Comparison of ENCODE assay signal across 9 cellular contexts in genomic region chr12:131850856-131851559, GRCh38. TPM values are rescaled to one million over a fixed set of nuclear protein-coding genes. Genes with fewer than 3 reads are reported as not detected.
A peak's percentile ranks its signal among the peaks of the same experiment; 100 is the strongest.
DNase-seq lines count a peak whose midpoint lies in the region; ATAC-seq and TF ChIP-seq lines count a peak whose summit lies in the region.
"Had no signal": no experiment of that assay in that cellular context is flagged by ENCODE, and none has a peak within 500 bp of the region (broad histone marks: within the 10 kb centered on the region; RNA-seq: fewer than 3 reads in every experiment).

No MANE protein-coding gene starts in this region.

- peak; percentile 27 for TF ChIP-seq CTCF in HFF-Myc (IDR thresholded peaks at IDR 0.05; ENCODE audit: low read depth, low read length, missing control alignments)
- TF ChIP-seq CTCF in neural crest cell (conservative IDR thresholded peaks at IDR 0.05), result peak; percentile 62
- no peak for TF ChIP-seq CTCF in lower lobe of right lung (IDR thresholded peaks at IDR 0.05)

- DNase-seq in Ammon's horn (ENCODE audit: low spot score) (peak; percentile 67), HFF-Myc (ENCODE audit: extremely low read depth, low read depth) (no peak), astrocyte of the hippocampus (ENCODE audit: low read depth, low spot score) (peak; percentile 79), neural crest cell (ENCODE audit: low read depth, low spot score) (no peak), lower lobe of right lung (no peak), germinal center (ENCODE audit: low spot score) (no peak)
- no peak for DNase-seq in activated CD4-positive, CD25-positive, alpha-beta regulatory T cell (lab: John Stamatoyannopoulos, UW)
- DNase-seq in activated CD8-positive, alpha-beta memory T cell treated with anti-CD3 and anti-CD28 coated beads, Interleukin-2, amount 50 U/mL, for 48 hours, result no peak
- DNase-seq: NCI-H1930 had no signal

- no peaks in the 10 kb centered on the region for H3K9me3 Mint-ChIP-seq in neural crest cell

- H3K27ac ChIP-seq in lower lobe of right lung, result no peak overlapping the region

- peaks cover 32% of the 10 kb centered on the region for H3K27me3 ChIP-seq in lower lobe of right lung (ENCODE audit: low read depth)

- H3K9me3 ChIP-seq in lower lobe of right lung, result no peaks in the 10 kb centered on the region

- H3K36me3 ChIP-seq in lower lobe of right lung, result no peaks in the 10 kb centered on the region

- H3K36me3 Mint-ChIP-seq in neural crest cell (ENCODE audit: low read depth), result no peaks in the 10 kb centered on the region

- intact Hi-C loops in lower lobe of right lung (cut with DNase I), result no loop called here

- H3K27ac Mint-ChIP-seq in neural crest cell (ENCODE audit: unreplicated experiment), result no peak overlapping the region

- H3K4me1 Mint-ChIP-seq in neural crest cell, result peaks cover under 1% of the 10 kb centered on the region

- no peak overlapping the region for H3K4me3 Mint-ChIP-seq in neural crest cell

- H3K27me3 Mint-ChIP-seq in neural crest cell (ENCODE audit: low read depth), result peaks cover 9% of the 10 kb centered on the region

- ATAC-seq in lower lobe of right lung, result no peak

- H3K4me3 ChIP-seq in HFF-Myc (replicated peaks; ENCODE audit: low read depth, low read length) (no peak overlapping the region), lower lobe of right lung (no peak overlapping the region)

- no peaks in the 10 kb centered on the region for H3K4me1 ChIP-seq in lower lobe of right lung

RNA-seq across cellular contexts. Expression of gene MMP17, which starts 22.8 kb away (rescaled TPM):
- total RNA-seq in neural crest cell (90.9 and 94.8 TPM in 2 replicates), lower lobe of right lung (2.5 TPM)

RNA-seq across cellular contexts. Expression of gene ULK1, which starts 43.4 kb away (rescaled TPM):
- total RNA-seq in neural crest cell, result 59.2 and 69.3 TPM in 2 replicates
- total RNA-seq in lower lobe of right lung, result 32.2 TPM

Comparison
In these comparisons a context has a peak if more than half of its experiments do, and no peak if none do; other contexts are left out.
1. DNase-seq: peak in Ammon's horn (single experiment) and astrocyte of the hippocampus (single experiment); none in HFF-Myc (single experiment), neural crest cell (single experiment), lower lobe of right lung (single experiment), germinal center (single experiment), activated CD4-positive, CD25-positive, alpha-beta regulatory T cell (0 of 4) and activated CD8-positive, alpha-beta memory T cell treated with anti-CD3 and anti-CD28 coated beads, Interleukin-2, amount 50 U/mL, for 48 hours (single experiment).
2. RNA of gene MMP17, which starts 22.8 kb away (total RNA-seq): 90.9 to 94.8 TPM in neural crest cell; 2.5 TPM in lower lobe of right lung (single experiment); every median in the first group is over 10 times any median in the second.